24 cellular contexts compared by ENCODE assay signal in genomic region chr1:17289756-17290155, GRCh38. TPM values are rescaled to one million over a fixed set of nuclear protein-coding genes. Genes with fewer than 3 reads are reported as not detected.
DNase-seq lines count a peak whose midpoint lies in the region; ATAC-seq and TF ChIP-seq lines count a peak whose summit lies in the region.
"Had no signal": no experiment of that assay in that cellular context is flagged by ENCODE, and none has a peak within 500 bp of the region (broad histone marks: within the 10 kb centered on the region; RNA-seq: fewer than 3 reads in every experiment).

No MANE protein-coding gene starts in this region.

- WGBS in mesenchymal stem cell, result no CpG with 5 or more reads among the region's 1 CpG

- no peak overlapping the region for H2BK5ac ChIP-seq in mesenchymal stem cell (ENCODE audit: low read depth, low read length, poor library complexity, severe bottlenecking)

- no peak overlapping the region for H4K8ac ChIP-seq in mesenchymal stem cell (ENCODE audit: low read length)

- no peak overlapping the region for H3K14ac ChIP-seq in mesenchymal stem cell (ENCODE audit: low read length in 2 of 2)

- H3K4me1 Mint-ChIP-seq in chondrocyte (ENCODE audit: low read depth), result peaks cover 15% of the 10 kb centered on the region
- no peaks in the 10 kb centered on the region for H3K4me1 Mint-ChIP-seq in activated T-cell treated with anti-CD3 and anti-CD28 coated beads, Interleukin-2, amount 50 U/mL, for 72 hours (ENCODE audit: low read depth)

- H3K36me3 ChIP-seq in MG63 (no peaks in the 10 kb centered on the region), mesenchymal stem cell (ENCODE audit: control insufficient read depth in 1 of 2, insufficient read depth in 2 of 2, low read depth in 1 of 2, low read length in 2 of 2) (no peaks in the 10 kb centered on the region)
- H3K36me3 ChIP-seq: esophagus muscularis mucosa, Peyer's patch had no signal

- no peak overlapping the region for H3K27ac ChIP-seq in mesenchymal stem cell (ENCODE audit: low read length, poor library complexity, severe bottlenecking)
- H3K27ac ChIP-seq in coronary artery, result no peak overlapping the region
- H3K27ac ChIP-seq: esophagus muscularis mucosa, Peyer's patch had no signal

- no peaks in the 10 kb centered on the region for H3K79me1 ChIP-seq in mesenchymal stem cell (replicated peaks; ENCODE audit: low read length, poor library complexity, severe bottlenecking)

- no peak overlapping the region for H3K18ac ChIP-seq in mesenchymal stem cell (ENCODE audit: low read depth in 1 of 2, low read length in 2 of 2)

- no peaks in the 10 kb centered on the region for H3K9me3 ChIP-seq in MG63
- no peaks in the 10 kb centered on the region for H3K9me3 ChIP-seq in mesenchymal stem cell (ENCODE audit: control insufficient read depth, low read length)
- H3K9me3 ChIP-seq: esophagus muscularis mucosa, Peyer's patch had no signal

- H2BK120ac ChIP-seq in mesenchymal stem cell (ENCODE audit: low read depth, low read length), result no peak overlapping the region

- H2BK12ac ChIP-seq in mesenchymal stem cell (ENCODE audit: low read length in 2 of 2), result no peak overlapping the region

- DNase-seq in AG09309 (ENCODE audit: low read depth) (peak; percentile 21), MG63 (peak; percentile 95), chondrocyte (ENCODE audit: low spot score) (no peak), mesenchymal stem cell (peak; percentile 45), coronary artery (ENCODE audit: low spot score) (no peak)
- DNase-seq in stimulated activated CD4-positive, alpha-beta T cell treated with anti-CD3 and anti-CD28 coated beads, Interleukin-12 subunit alpha, Interleukin-12 subunit beta, amount 100 ng/mL, for 4 hours, result no peak
- DNase-seq in activated T-cell treated with anti-CD3 and anti-CD28 coated beads, Interleukin-2, amount 50 U/mL, for 72 hours, result no peak
- DNase-seq: activated CD4-positive, alpha-beta T cell treated with anti-CD3 and anti-CD28 coated beads for 1 hour; activated CD8-positive, alpha-beta memory T cell treated with anti-CD3 and anti-CD28 coated beads, Interleukin-2, amount 50 U/mL, for 48 hours; activated naive CD4-positive, alpha-beta T cell treated with anti-CD3 and anti-CD28 coated beads, Interleukin-2, amount 50 U/mL, for 16 hours; COR-L47; KG1; NCI-H1417 treated with DMSO at 0.1 percent for 48 hours; stimulated activated naive CD4-positive, alpha-beta T cell had no signal

- no peak overlapping the region for H2AFZ ChIP-seq in mesenchymal stem cell (ENCODE audit: low read depth, low read length)

- TF ChIP-seq CTCF in AG09309 (IDR thresholded peaks at IDR 0.05; ENCODE audit: control insufficient read depth, insufficient read depth, low read depth, low read length, missing control alignments) (no peak), chondrocyte (IDR thresholded peaks at IDR 0.05) (no peak), coronary artery (IDR thresholded peaks at IDR 0.05) (no peak)

- H3K4me3 Mint-ChIP-seq in chondrocyte (ENCODE audit: unreplicated experiment), result peak overlapping the region; percentile 19
- H3K4me3 Mint-ChIP-seq in activated T-cell treated with anti-CD3 and anti-CD28 coated beads, Interleukin-2, amount 50 U/mL, for 72 hours, result no peak overlapping the region
- H3K4me3 Mint-ChIP-seq: T-helper 1 cell treated with Interleukin-12 subunit alpha and Interleukin-12 subunit beta and Interleukin-4 antibody, amounts not matched to agents 30 μg/mL and 1 μg/mL, for 36 hours had no signal

- no peak overlapping the region for H3K27ac Mint-ChIP-seq in chondrocyte (ENCODE audit: unreplicated experiment)
- no peak overlapping the region for H3K27ac Mint-ChIP-seq in activated T-cell treated with anti-CD3 and anti-CD28 coated beads, Interleukin-2, amount 50 U/mL, for 72 hours
- H3K27ac Mint-ChIP-seq: T-helper 1 cell treated with Interleukin-12 subunit alpha and Interleukin-12 subunit beta and Interleukin-4 antibody, amounts not matched to agents 30 μg/mL and 1 μg/mL, for 36 hours had no signal

- H3K4me3 ChIP-seq in AG09309 (ENCODE audit: control insufficient read depth, low read depth, low read length), result no peak overlapping the region
- no peak overlapping the region for H3K4me3 ChIP-seq in MG63
- no peak overlapping the region for H3K4me3 ChIP-seq in mesenchymal stem cell (ENCODE audit: insufficient read depth in 1 of 2, low read depth in 1 of 2, low read length in 2 of 2)
- no peak overlapping the region for H3K4me3 ChIP-seq in coronary artery
- H3K4me3 ChIP-seq: esophagus muscularis mucosa, lung, Peyer's patch had no signal

- peaks cover 2% of the 10 kb centered on the region for H3K27me3 Mint-ChIP-seq in chondrocyte (ENCODE audit: low read depth)
- H3K27me3 Mint-ChIP-seq in activated T-cell treated with anti-CD3 and anti-CD28 coated beads, Interleukin-2, amount 50 U/mL, for 72 hours (ENCODE audit: low read depth), result peaks cover 20% of the 10 kb centered on the region

- H3K4me1 ChIP-seq in mesenchymal stem cell (ENCODE audit: control insufficient read depth, insufficient read depth, low read depth, low read length), result peaks cover 14% of the 10 kb centered on the region
- H3K4me1 ChIP-seq: Peyer's patch had no signal

- H3K9ac ChIP-seq in mesenchymal stem cell (ENCODE audit: low read length), result no peak overlapping the region

- no peaks in the 10 kb centered on the region for H3K36me3 Mint-ChIP-seq in chondrocyte (ENCODE audit: low read depth)
- no peaks in the 10 kb centered on the region for H3K36me3 Mint-ChIP-seq in activated T-cell treated with anti-CD3 and anti-CD28 coated beads, Interleukin-2, amount 50 U/mL, for 72 hours (ENCODE audit: insufficient read depth in 2 of 2)

- peaks cover 2% of the 10 kb centered on the region for H3K9me3 Mint-ChIP-seq in chondrocyte (ENCODE audit: low read depth)
- H3K9me3 Mint-ChIP-seq in activated T-cell treated with anti-CD3 and anti-CD28 coated beads, Interleukin-2, amount 50 U/mL, for 72 hours, result no peaks in the 10 kb centered on the region
- H3K9me3 Mint-ChIP-seq: T-helper 1 cell treated with Interleukin-12 subunit alpha and Interleukin-12 subunit beta and Interleukin-4 antibody, amounts not matched to agents 30 μg/mL and 1 μg/mL, for 36 hours had no signal

- H3K27me3 ChIP-seq in MG63 (no peaks in the 10 kb centered on the region), mesenchymal stem cell (ENCODE audit: control insufficient read depth in 1 of 2, insufficient read depth in 1 of 2, low read length in 2 of 2) (peaks cover 1 to 77% of the 10 kb centered on the region in 2 experiments)
- H3K27me3 ChIP-seq: Peyer's patch had no signal

- H2AK5ac ChIP-seq in mesenchymal stem cell (ENCODE audit: low read length, severe bottlenecking), result no peak overlapping the region

- H3K4me2 ChIP-seq in mesenchymal stem cell (ENCODE audit: low read length, poor library complexity, severe bottlenecking), result no peak overlapping the region

- H4K91ac ChIP-seq in mesenchymal stem cell (ENCODE audit: low read length), result no peak overlapping the region

- H3K23ac ChIP-seq in mesenchymal stem cell (ENCODE audit: low read length in 2 of 2), result no peak overlapping the region

- H3K4ac ChIP-seq in mesenchymal stem cell (ENCODE audit: low read depth in 1 of 2, low read length in 2 of 2), result no peak overlapping the region

- no peak for ATAC-seq in GM21717 (IDR thresholded peaks at IDR 0.05; ENCODE audit: unreplicated experiment)
- ATAC-seq in activated T-cell treated with anti-CD3 and anti-CD28 coated beads, Interleukin-2, amount 50 U/mL, for 72 hours (replicated peaks in 1 of 2), result no peak
- ATAC-seq: sciatic nerve had no signal

- no peak overlapping the region for H2BK15ac ChIP-seq in mesenchymal stem cell (ENCODE audit: low read depth, poor library complexity, severe bottlenecking)

RNA-seq across cellular contexts. Expression of gene PADI4, which starts 18.2 kb away (rescaled TPM):
- not detected in 2 replicates for total RNA-seq in MG63 (2014; rRNA removed; shearing (Covaris generic); ENCODE audit: low replicate concordance)
- 0.60 TPM in 1 of 3 replicates, not detected in the others for total RNA-seq in chondrocyte
- polyA plus RNA-seq in mesenchymal stem cell (2013, experiment 1 of 2), result not detected
- not detected for polyA plus RNA-seq in mesenchymal stem cell (2013, experiment 2 of 2)
- total RNA-seq in activated T-cell treated with anti-CD3 and anti-CD28 coated beads, Interleukin-2, amount 50 U/mL, for 72 hours, result 1 to 10 TPM in 1 of 2 donors, under 1 TPM in 1; 0.79 to 1.9 TPM
- total RNA-seq: H1, NCI-H460, Peyer's patch had no signal
- polyA plus RNA-seq: AG04450, neural cell had no signal

RNA-seq across cellular contexts. Expression of gene PADI3, which starts 40.9 kb away (rescaled TPM):
- 0.53 and 7.3 TPM in 2 replicates for total RNA-seq in MG63 (2014; rRNA removed; shearing (Covaris generic); ENCODE audit: low replicate concordance)
- not detected in 3 replicates for total RNA-seq in chondrocyte
- not detected for polyA plus RNA-seq in mesenchymal stem cell (2013, experiment 1 of 2)
- 0.01 TPM for polyA plus RNA-seq in mesenchymal stem cell (2013, experiment 2 of 2)
- total RNA-seq in activated T-cell treated with anti-CD3 and anti-CD28 coated beads, Interleukin-2, amount 50 U/mL, for 72 hours, result not detected
- total RNA-seq: esophagus muscularis mucosa, lung, NCI-H460, Peyer's patch, sciatic nerve had no signal
- polyA plus RNA-seq: neural cell had no signal

Comparison
In these comparisons a context has a peak if more than half of its experiments do, and no peak if none do; other contexts are left out.
1. DNase-seq: peak in AG09309 (single experiment), MG63 (single experiment) and mesenchymal stem cell (single experiment); none in chondrocyte (single experiment), stimulated activated CD4-positive, alpha-beta T cell treated with anti-CD3 and anti-CD28 coated beads, Interleukin-12 subunit alpha, Interleukin-12 subunit beta, amount 100 ng/mL, for 4 hours (single experiment), coronary artery (single experiment) and activated T-cell treated with anti-CD3 and anti-CD28 coated beads, Interleukin-2, amount 50 U/mL, for 72 hours (0 of 2).